1 cellular context compared by ENCODE assay signal in the genomic region with DNA sequence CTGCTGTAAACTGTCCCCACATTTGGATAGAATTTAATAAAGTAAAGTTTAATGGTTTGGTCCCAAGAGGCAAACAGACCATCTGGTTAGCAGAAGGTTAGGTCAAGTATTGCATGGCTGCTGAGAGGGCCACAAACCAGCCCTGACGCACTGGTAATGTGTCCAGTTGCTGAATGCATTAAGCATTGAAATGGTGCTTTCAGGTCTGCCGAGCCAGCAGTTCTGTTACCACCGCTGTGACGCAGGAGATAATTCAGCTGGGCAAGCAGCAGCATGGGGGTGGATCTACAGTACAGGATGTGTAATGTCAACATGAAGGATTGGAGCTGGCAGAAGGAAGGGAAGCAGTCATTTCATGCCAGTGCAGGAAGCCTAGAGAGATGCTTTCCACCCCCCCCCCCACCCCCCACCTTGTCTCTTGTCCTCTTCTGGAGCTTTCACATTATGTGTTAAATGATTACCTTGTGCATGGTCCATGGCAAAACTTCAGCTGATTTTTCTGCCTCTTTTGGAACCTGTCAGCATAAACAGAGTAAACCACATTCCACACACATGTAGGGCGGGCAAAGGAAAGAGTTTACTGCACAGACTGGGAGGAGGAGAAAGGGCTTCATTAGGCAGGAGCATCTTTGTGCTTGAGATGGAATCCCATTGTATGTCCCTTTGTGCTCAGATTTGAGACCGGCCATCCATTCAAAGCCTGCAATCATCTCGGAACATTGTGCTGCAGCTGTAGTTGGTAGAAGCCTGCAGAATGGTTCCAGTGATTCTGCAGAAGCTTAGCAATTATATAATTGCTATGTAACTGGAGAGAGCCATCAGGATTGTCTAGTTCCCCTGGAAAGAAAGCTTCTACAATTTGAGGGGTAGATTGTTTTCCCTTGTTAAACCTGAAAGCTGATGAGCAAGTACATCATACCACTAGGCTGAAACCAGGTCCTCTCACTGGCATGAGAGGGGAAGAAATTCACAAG.
TF ChIP-seq lines count a peak whose summit lies in the region.

No MANE protein-coding gene starts in this region.

TF ChIP-seq in GM12878, 131 proteins besides CTCF, POLR2A, EP300 and RAD21:
- TF ChIP-seq FOS (IDR thresholded peaks at IDR 0.05; ENCODE audit: borderline replicate concordance, extremely low read depth, insufficient read length) (no peak), PRDM15 (CRISPR knock-in tag; IDR thresholded peaks at IDR 0.05) (no peak), ZBED1 (IDR thresholded peaks at IDR 0.05; ENCODE audit: borderline replicate concordance) (no peak), CBX5 (IDR thresholded peaks at IDR 0.05; ENCODE audit: low read depth) (no peak), CBFB (IDR thresholded peaks at IDR 0.05; ENCODE audit: low read depth) (no peak), RAD51 (IDR thresholded peaks at IDR 0.05) (no peak), POU2F2 (IDR thresholded peaks at IDR 0.05; ENCODE audit: borderline replicate concordance, low read depth, low read length) (peak; percentile 17; the same call in 1 of the 3 replicates), LARP7 (IDR thresholded peaks at IDR 0.05) (no peak), TCF12 (IDR thresholded peaks at IDR 0.05; ENCODE audit: low read depth, low read length) (peak; percentile 34; the same call in 1 of the 2 replicates)
